21 cellular contexts compared by ENCODE assay signal in the genomic region with DNA sequence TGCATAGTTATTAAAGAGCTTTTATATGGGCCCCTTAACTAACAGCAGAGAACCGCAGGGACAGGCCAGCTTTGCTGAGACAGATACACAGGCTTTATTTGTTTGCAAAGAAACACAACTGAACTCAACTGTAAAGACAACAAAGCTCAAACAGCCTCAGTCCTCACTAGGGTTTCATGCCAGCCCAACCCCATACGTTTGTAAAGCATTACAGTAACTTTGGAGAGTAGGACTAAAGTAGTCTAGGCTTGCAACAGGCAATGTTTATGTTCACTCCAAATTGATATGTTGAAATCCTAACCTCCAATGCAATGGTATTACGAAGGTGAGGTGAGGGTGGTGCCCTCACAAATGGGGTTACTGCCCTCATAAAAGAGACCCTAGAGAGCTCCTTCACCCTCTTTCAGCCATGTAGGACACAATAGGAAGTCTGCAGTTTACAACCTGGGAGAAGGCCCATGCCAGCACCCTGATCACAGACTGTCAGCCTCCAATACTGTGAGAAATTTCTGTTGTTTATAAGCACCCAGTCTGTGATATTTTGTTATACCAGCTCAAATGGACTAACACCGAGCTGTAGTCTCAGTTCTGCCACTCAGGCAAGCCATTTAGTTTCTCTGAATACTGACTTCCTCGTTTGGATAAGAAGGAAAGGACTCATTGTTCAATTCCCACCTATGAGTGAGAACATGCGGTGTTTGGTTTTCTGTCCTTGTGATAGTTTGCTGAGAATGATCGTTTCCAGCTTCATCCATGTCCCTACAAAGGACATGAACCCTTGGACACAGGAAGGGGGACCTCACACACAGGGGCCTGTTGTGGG. TPM values are rescaled to one million over a fixed set of nuclear protein-coding genes. Genes with fewer than 3 reads are reported as not detected.
DNase-seq lines count a peak whose midpoint lies in the region; ATAC-seq and TF ChIP-seq lines count a peak whose summit lies in the region.
"Had no signal": no experiment of that assay in that cellular context is flagged by ENCODE, and none has a peak within 500 bp of the region (broad histone marks: within the 10 kb centered on the region; RNA-seq: fewer than 3 reads in every experiment).

No MANE protein-coding gene starts in this region.

- H3K27ac ChIP-seq in VCaP (peak overlapping the region; percentile 18), temporal lobe (ENCODE audit: low read depth, low read length) (peak overlapping the region; percentile 58)
- H3K27ac ChIP-seq: foreskin keratinocyte, tibial artery had no signal

- ATAC-seq in GM19463 (IDR thresholded peaks at IDR 0.05; ENCODE audit: unreplicated experiment): no peak
- ATAC-seq: activated naive CD8-positive, alpha-beta T cell treated with anti-CD3 and anti-CD28 coated beads, Interleukin-2, amount 50 U/mL, for 24 hours; foreskin keratinocyte; stimulated activated memory B cell treated with anti-CD40 and anti-IgM and Interleukin-4, amounts not matched to agents 10 μg/mL and 1 μg/mL and 100 μg/mL, for 72 hours had no signal

- no peak for TF ChIP-seq CTCF in VCaP (conservative IDR thresholded peaks at IDR 0.05)

- DNase-seq in MV-4-11 (lab: John Stamatoyannopoulos, UW) (peak; percentile 31), iris pigment epithelial cell (ENCODE audit: low read depth) (peak; percentile 1), Kasumi-1 (lab: John Stamatoyannopoulos, UW) (no peak)
- DNase-seq in activated CD8-positive, alpha-beta memory T cell treated with anti-CD3 and anti-CD28 coated beads, Interleukin-2, amount 50 U/mL, for 48 hours: no peak
- DNase-seq: activated CD8-positive, alpha-beta memory T cell treated with anti-CD3 and anti-CD28 coated beads, Interleukin-2, amount 50 U/mL, for 4 hours; activated naive CD8-positive, alpha-beta T cell treated with anti-CD3 and anti-CD28 coated beads, Interleukin-2, amount 50 U/mL, for 24 hours; AML-193; dermis blood vessel endothelial cell; foreskin keratinocyte; kidney; midbrain; NCI-H2081 treated with DMSO at 0.1 percent for 48 hours; NCI-H510A treated with DMSO at 0.1 percent for 48 hours; SHP77 treated with DMSO at 0.1 percent for 48 hours; stimulated activated CD4-positive, alpha-beta T cell treated with anti-CD3 and anti-CD28 coated beads, Interleukin-1b, Interleukin-23, amount 100 ng/mL, for 48 hours; T-helper 1 cell; tibial artery had no signal

RNA-seq across cellular contexts. Expression of a gene that starts 35.2 kb away (rescaled TPM):
- 10.1 TPM for total RNA-seq in temporal lobe
- total RNA-seq: foreskin keratinocyte had no signal

Comparison
In these comparisons a context has a peak if more than half of its experiments do, and no peak if none do; other contexts are left out.
1. DNase-seq: peak in MV-4-11 (single experiment) and iris pigment epithelial cell (single experiment); none in Kasumi-1 (0 of 2) and activated CD8-positive, alpha-beta memory T cell treated with anti-CD3 and anti-CD28 coated beads, Interleukin-2, amount 50 U/mL, for 48 hours (single experiment).